ENCODE assay signal across 28 cellular contexts in genomic region chr1:244060691-244061090, GRCh38. TPM values are rescaled to one million over a fixed set of nuclear protein-coding genes. Genes with fewer than 3 reads are reported as not detected.
DNase-seq lines count a peak whose midpoint lies in the region; ATAC-seq and TF ChIP-seq lines count a peak whose summit lies in the region.
"Had no signal": no experiment of that assay in that cellular context is flagged by ENCODE, and none has a peak within 500 bp of the region (broad histone marks: within the 10 kb centered on the region; RNA-seq: fewer than 3 reads in every experiment).

No MANE protein-coding gene starts in this region.

- no peak overlapping the region for H3K27ac ChIP-seq in CD8-positive, alpha-beta T cell (ENCODE audit: low read depth, low read length)
- H3K27ac ChIP-seq: neutrophil had no signal

- ATAC-seq in CD8-positive, alpha-beta T cell = no peak
- ATAC-seq in GM18870 (IDR thresholded peaks at IDR 0.05; ENCODE audit: unreplicated experiment) (peak; percentile 64), HG03354 (IDR thresholded peaks at IDR 0.05; ENCODE audit: poor library complexity, severe bottlenecking, unreplicated experiment) (peak; percentile 61), HG03520 (IDR thresholded peaks at IDR 0.05; ENCODE audit: unreplicated experiment) (no peak), HG03159 (IDR thresholded peaks at IDR 0.05; ENCODE audit: unreplicated experiment) (no peak)
- ATAC-seq: Right ventricle myocardium inferior had no signal

- H3K4me1 ChIP-seq in CD8-positive, alpha-beta T cell (ENCODE audit: insufficient read depth, low read length) = peaks cover 3% of the 10 kb centered on the region

- no peak for DNase-seq in CD8-positive, alpha-beta T cell
- DNase-seq in cerebellar cortex (ENCODE audit: low spot score) (peak; percentile 62), MCF 10A (ENCODE audit: unreplicated experiment) (no peak), NCI-H187 (lab: John Stamatoyannopoulos, UW) (no peak)
- DNase-seq: activated CD4-positive, alpha-beta T cell treated with anti-CD3 and anti-CD28 coated beads, Interleukin-2, amount 50 U/mL, for 48 hours; activated CD8-positive, alpha-beta memory T cell treated with anti-CD3 and anti-CD28 coated beads, Interleukin-2, amount 50 U/mL, for 4 hours; activated naive CD8-positive, alpha-beta T cell treated with anti-CD3 and anti-CD28 coated beads, Interleukin-2, amount 10 ng/mL, durations not matched to agents 7 days and 5 days; BE2C; COR-L47; glutamatergic neuron; H9; IMR-90; mammary epithelial cell; NCI-H1092 treated with DMSO at 0.1 percent for 48 hours; NCI-H1930; NCI-H2227 treated with DMSO at 0.1 percent for 48 hours; NCI-H748 treated with DMSO at 0.1 percent for 48 hours; OCI-M1; T1000 had no signal

- BruUV-seq in MCF 10A (replicated peaks; lab: Mats Ljungman, UMichigan) = no TSS peak

- TF ChIP-seq CTCF in CD8-positive, alpha-beta T cell (IDR thresholded peaks at IDR 0.05) = no peak
- no peak for TF ChIP-seq CTCF in MCF 10A (IDR thresholded peaks at IDR 0.05; ENCODE audit: unreplicated experiment)

- no peaks in the 10 kb centered on the region for H3K9me3 Mint-ChIP-seq in CD8-positive, alpha-beta T cell
- no peaks in the 10 kb centered on the region for H3K9me3 Mint-ChIP-seq in MCF 10A (ENCODE audit: unreplicated experiment)
- H3K9me3 Mint-ChIP-seq: activated naive CD8-positive, alpha-beta T cell treated with anti-CD3 and anti-CD28 coated beads, Interleukin-2, amount 10 ng/mL, durations not matched to agents 7 days and 5 days; activated T-helper 2 cell treated with anti-CD3 and anti-CD28 coated beads, Interferon-gamma antibody, Interleukin-2, Interleukin-4, amounts not matched to agents 10 μg/mL and 5 μg/mL and 100 μg/mL, durations not matched to agents 14 hours and 24 hours and 36 hours; central memory CD8-positive, alpha-beta T cell; H9; type B pancreatic cell had no signal

- POLR2A ChIA-PET in CD8-positive, alpha-beta T cell (lab: Charles Lee) = interaction anchor here (1.1 to 3.1 kb wide), 5 partner anchors 8 to 14 kb away, joined by 3 to 14 read pairs (median 3); no protein-coding TSS in a partner anchor
- POLR2A ChIA-PET in MCF 10A (lab: Yijun Ruan, JAX) = interaction anchor here (0.7 to 3.0 kb wide), 5 partner anchors 8 to 331 kb away, joined by 3 to 13 read pairs (median 3); partner anchors contain the start of gene ZBTB18

- H3K9me3 ChIP-seq in CD8-positive, alpha-beta T cell (ENCODE audit: low read length) = no peaks in the 10 kb centered on the region
- H3K9me3 ChIP-seq: BE2C, neutrophil had no signal

- H3K36me3 ChIP-seq in CD8-positive, alpha-beta T cell (ENCODE audit: insufficient read depth, low read length) = no peaks in the 10 kb centered on the region

- intact Hi-C loops in CD8-positive, alpha-beta T cell (cut with DNase I, micrococcal nuclease) = no loop called here
- intact Hi-C loops in MCF 10A (cut with micrococcal nuclease) = no loop called here

- H3K36me3 Mint-ChIP-seq in CD8-positive, alpha-beta T cell = peaks cover 18% of the 10 kb centered on the region
- peaks cover 3% of the 10 kb centered on the region for H3K36me3 Mint-ChIP-seq in MCF 10A (ENCODE audit: insufficient read depth, unreplicated experiment)
- H3K36me3 Mint-ChIP-seq: type B pancreatic cell had no signal

- H3K27ac Mint-ChIP-seq in CD8-positive, alpha-beta T cell = peak overlapping the region; percentile 53
- H3K27ac Mint-ChIP-seq in MCF 10A (ENCODE audit: low read depth, unreplicated experiment) = no peak overlapping the region
- H3K27ac Mint-ChIP-seq: activated naive CD8-positive, alpha-beta T cell treated with anti-CD3 and anti-CD28 coated beads, Interleukin-2, amount 10 ng/mL, durations not matched to agents 7 days and 5 days; activated T-helper 2 cell treated with anti-CD3 and anti-CD28 coated beads, Interferon-gamma antibody, Interleukin-2, Interleukin-4, amounts not matched to agents 10 μg/mL and 5 μg/mL and 100 μg/mL, durations not matched to agents 14 hours and 24 hours and 36 hours; H9; type B pancreatic cell had no signal

- H3K27me3 ChIP-seq in CD8-positive, alpha-beta T cell (ENCODE audit: insufficient read depth, low read length) = no peaks in the 10 kb centered on the region
- H3K27me3 ChIP-seq: BE2C, neutrophil had no signal

- no peak overlapping the region for H3K4me3 Mint-ChIP-seq in CD8-positive, alpha-beta T cell
- no peak overlapping the region for H3K4me3 Mint-ChIP-seq in MCF 10A (ENCODE audit: unreplicated experiment)
- H3K4me3 Mint-ChIP-seq: activated naive CD8-positive, alpha-beta T cell treated with anti-CD3 and anti-CD28 coated beads, Interleukin-2, amount 10 ng/mL, durations not matched to agents 7 days and 5 days; central memory CD8-positive, alpha-beta T cell; H9; type B pancreatic cell had no signal

- no peaks in the 10 kb centered on the region for H3K27me3 Mint-ChIP-seq in CD8-positive, alpha-beta T cell (ENCODE audit: low read depth)
- H3K27me3 Mint-ChIP-seq in MCF 10A (ENCODE audit: insufficient read depth, unreplicated experiment) = no peaks in the 10 kb centered on the region
- H3K27me3 Mint-ChIP-seq: type B pancreatic cell had no signal

- H3K4me3 ChIP-seq in CD8-positive, alpha-beta T cell (ENCODE audit: low read depth, low read length) = no peak overlapping the region

- CTCF ChIA-PET in CD8-positive, alpha-beta T cell (lab: Charles Lee) = interaction anchor here (0.8 to 1.1 kb wide), 2 partner anchors 9 to 10 kb away, joined by 3 read pairs; partner anchors contain the start of gene ZBTB18
- CTCF ChIA-PET in MCF 10A (lab: Yijun Ruan, JAX) = interaction anchor here (0.6 to 1.1 kb wide), 5 partner anchors 8 to 1280 kb away, joined by 3 to 5 read pairs (median 4); partner anchors contain the start of gene ZBTB18

- H3K4me1 Mint-ChIP-seq in CD8-positive, alpha-beta T cell (ENCODE audit: low read depth) = peaks cover 31% of the 10 kb centered on the region
- peaks cover 5% of the 10 kb centered on the region for H3K4me1 Mint-ChIP-seq in MCF 10A (ENCODE audit: insufficient read depth, unreplicated experiment)
- H3K4me1 Mint-ChIP-seq: central memory CD8-positive, alpha-beta T cell had no signal

RNA-seq across cellular contexts. Expression of gene ZBTB18, which starts 9.6 kb away (rescaled TPM):
- 10 to 100 TPM; 68.8 to 69.2 TPM for total RNA-seq in CD8-positive, alpha-beta T cell
- total RNA-seq in MCF 10A (2022) = 16.5 and 18.8 TPM in 2 replicates

Comparison
In these comparisons a context has a peak if more than half of its experiments do, and no peak if none do; other contexts are left out.
1. ATAC-seq: peak in GM18870 (single experiment) and HG03354 (single experiment); none in CD8-positive, alpha-beta T cell (single experiment), HG03520 (single experiment) and HG03159 (single experiment).